ENCODE assay signal across 8 cellular contexts in the genomic region with DNA sequence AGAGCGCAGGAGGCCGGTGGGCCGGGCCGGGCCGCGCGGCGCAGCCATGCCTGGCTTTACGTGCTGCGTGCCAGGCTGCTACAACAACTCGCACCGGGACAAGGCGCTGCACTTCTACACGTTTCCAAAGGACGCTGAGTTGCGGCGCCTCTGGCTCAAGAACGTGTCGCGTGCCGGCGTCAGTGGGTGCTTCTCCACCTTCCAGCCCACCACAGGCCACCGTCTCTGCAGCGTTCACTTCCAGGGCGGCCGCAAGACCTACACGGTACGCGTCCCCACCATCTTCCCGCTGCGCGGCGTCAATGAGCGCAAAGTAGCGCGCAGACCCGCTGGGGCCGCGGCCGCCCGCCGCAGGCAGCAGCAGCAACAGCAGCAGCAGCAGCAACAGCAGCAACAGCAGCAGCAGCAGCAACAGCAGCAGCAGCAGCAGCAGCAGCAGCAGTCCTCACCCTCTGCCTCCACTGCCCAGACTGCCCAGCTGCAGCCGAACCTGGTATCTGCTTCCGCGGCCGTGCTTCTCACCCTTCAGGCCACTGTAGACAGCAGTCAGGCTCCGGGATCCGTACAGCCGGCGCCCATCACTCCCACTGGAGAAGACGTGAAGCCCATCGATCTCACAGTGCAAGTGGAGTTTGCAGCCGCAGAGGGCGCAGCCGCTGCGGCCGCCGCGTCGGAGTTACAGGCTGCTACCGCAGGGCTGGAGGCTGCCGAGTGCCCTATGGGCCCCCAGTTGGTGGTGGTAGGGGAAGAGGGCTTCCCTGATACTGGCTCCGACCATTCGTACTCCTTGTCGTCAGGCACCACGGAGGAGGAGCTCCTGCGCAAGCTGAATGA.
DNase-seq lines count a peak whose midpoint lies in the region; ATAC-seq and TF ChIP-seq lines count a peak whose summit lies in the region.

No MANE protein-coding gene starts in this region.

- peaks cover 28% of the 10 kb centered on the region for H4K20me1 ChIP-seq in DND-41 (ENCODE audit: insufficient read depth, low read length)
- no peaks in the 10 kb centered on the region for H4K20me1 ChIP-seq in KMS-11 (ENCODE audit: insufficient read depth)

- peak overlapping the region; percentile 94 for H3K27ac ChIP-seq in DND-41 (ENCODE audit: low read length)
- peak overlapping the region; percentile 72 for H3K27ac ChIP-seq in KMS-11

- TF ChIP-seq CTCF in DND-41 (IDR thresholded peaks at IDR 0.05; ENCODE audit: borderline replicate concordance, extremely low read depth, low read length, poor library complexity, severe bottlenecking) (peak; percentile 54), KMS-11 (conservative IDR thresholded peaks at IDR 0.05; ENCODE audit: low read depth, low read length) (peak; percentile 41; the same call in 1 of the 2 replicates)

- DNase-seq in DND-41 (peak; percentile 63), kidney tubule cell (ENCODE audit: low spot score) (peak; percentile 52), OCI-M2 (lab: John Stamatoyannopoulos, UW; ENCODE audit: unreplicated experiment) (no peak)
- peak; percentile 7 to 64 (median 50) for DNase-seq in activated CD4-positive, CD25-positive, alpha-beta regulatory T cell (lab: John Stamatoyannopoulos, UW)
- DNase-seq in central memory CD4-positive, alpha-beta T cell: peak; percentile 71
- peak in 3 of 4 experiments; percentile 26 to 52 (median 32) for DNase-seq in stimulated activated CD4-positive, alpha-beta T cell treated with anti-CD3 and anti-CD28 coated beads, Interleukin-1b, Interleukin-23, amount 100 ng/mL, for 24 hours (ENCODE audit: low read depth in 4 of 4, low spot score in 1 of 4)

- H3K4me1 ChIP-seq in DND-41 (ENCODE audit: insufficient read depth, low read length): peaks cover 48% of the 10 kb centered on the region
- peaks cover 29% of the 10 kb centered on the region for H3K4me1 ChIP-seq in KMS-11 (ENCODE audit: low read depth, poor library complexity, severe bottlenecking)

- H3K4me3 ChIP-seq in DND-41 (ENCODE audit: low read depth in 1 of 2, low read length in 2 of 2) (peak overlapping the region; percentile 27 to 71; a peak in 3 of 4 replicates), KMS-11 (IDR thresholded peaks at IDR 0.05; ENCODE audit: insufficient read depth, low read depth, low read length) (no peak overlapping the region)

- ATAC-seq in DND-41 (ENCODE audit: insufficient read depth, low read depth) (peak; percentile 12), GM21515 (IDR thresholded peaks at IDR 0.05; ENCODE audit: unreplicated experiment) (peak; percentile 4)

- H3K27me3 ChIP-seq in DND-41 (ENCODE audit: insufficient read depth, low read length, poor library complexity) (no peaks in the 10 kb centered on the region), KMS-11 (ENCODE audit: insufficient read depth, low read depth) (0 out of 2 replicates have a peak, but pooled peaks cover under 1% of the 10 kb centered on the region)

- H2AFZ ChIP-seq in DND-41 (ENCODE audit: low read depth, low read length) (peak overlapping the region; percentile 89), KMS-11 (ENCODE audit: low read depth) (peak overlapping the region; percentile 64)

- H3K4me2 ChIP-seq in DND-41 (ENCODE audit: insufficient read depth, low read length): peak overlapping the region; percentile 92
- peak overlapping the region; percentile 88 for H3K4me2 ChIP-seq in KMS-11

- H3K9me3 ChIP-seq in DND-41 (ENCODE audit: insufficient read depth, low read length, severe bottlenecking): no peaks in the 10 kb centered on the region

- H3K36me3 ChIP-seq in DND-41 (ENCODE audit: insufficient read depth, low read length) (peaks cover 21% of the 10 kb centered on the region), KMS-11 (ENCODE audit: insufficient read depth) (no peaks in the 10 kb centered on the region)

- H3K9ac ChIP-seq in DND-41 (ENCODE audit: low read depth, low read length) (peak overlapping the region; percentile 62), KMS-11 (peak overlapping the region; percentile 57)

- H3K79me2 ChIP-seq in DND-41 (ENCODE audit: insufficient read depth, low read length) (peaks cover 49% of the 10 kb centered on the region), KMS-11 (ENCODE audit: insufficient read depth, low read depth) (peaks cover 38% of the 10 kb centered on the region)
